ENCODE assay signal across 8 cellular contexts in genomic region chr12:16347391-16348298, GRCh38. TPM values are rescaled to one million over a fixed set of nuclear protein-coding genes. Genes with fewer than 3 reads are reported as not detected.
A peak's percentile ranks its signal among the peaks of the same experiment; 100 is the strongest.
DNase-seq lines count a peak whose midpoint lies in the region; ATAC-seq, FAIRE-seq and TF ChIP-seq lines count a peak whose summit lies in the region.

A gene with protein sequence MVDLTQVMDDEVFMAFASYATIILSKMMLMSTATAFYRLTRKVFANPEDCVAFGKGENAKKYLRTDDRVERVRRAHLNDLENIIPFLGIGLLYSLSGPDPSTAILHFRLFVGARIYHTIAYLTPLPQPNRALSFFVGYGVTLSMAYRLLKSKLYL (plus strand): TSS chr12:16347645. CDS start chr12:16354253, 6,608 bp downstream.

- BruUV-seq in K562 (replicated peaks; lab: Mats Ljungman, UMichigan), result TSS peak; percentile 57

- FAIRE-seq in K562 (lab: Jason Lieb, UNC), result no peak

- no peaks in the 10 kb centered on the region for H3K36me3 ChIP-seq in HEK293 (ENCODE audit: control insufficient read depth in 2 of 2, insufficient read depth in 1 of 2, low read length in 2 of 2)
- 0 out of 3 replicates have a peak, but pooled peaks cover 3% of the 10 kb centered on the region for H3K36me3 ChIP-seq in K562 (ENCODE audit: control insufficient read depth, insufficient read depth, low read length)
- H3K36me3 ChIP-seq in iPS-18a (ENCODE audit: control insufficient read depth, low read depth, low read length), result peaks cover 12% of the 10 kb centered on the region
- H3K36me3 ChIP-seq in gastrocnemius medialis, result no peaks in the 10 kb centered on the region

- TF ChIP-seq CTCF in HEK293 (tag by site-specific recombination; IDR thresholded peaks at IDR 0.05), result no peak
- TF ChIP-seq CTCF in K562 (IDR thresholded peaks at IDR 0.05 in 2 of 3, conservative IDR thresholded peaks at IDR 0.05 in 1 of 3; ENCODE audit: insufficient read depth in 2 of 3, low read depth in 1 of 3, low read length in 3 of 3), result no peak
- TF ChIP-seq CTCF in gastrocnemius medialis (IDR thresholded peaks at IDR 0.05 in 4 of 5, conservative IDR thresholded peaks at IDR 0.05 in 1 of 5), result no peak

- TF ChIP-seq POLR2A in K562 (conservative IDR thresholded peaks at IDR 0.05), result peak; percentile 73
- TF ChIP-seq POLR2A in gastrocnemius medialis (IDR thresholded peaks at IDR 0.05), result peak; percentile 24 to 29

- intact Hi-C loops in K562 (cut with micrococcal nuclease), result no loop called here
- intact Hi-C loops in gastrocnemius medialis (cut with DNase I; ENCODE audit: low total_unique reads), result no loop called here

- CTCF ChIA-PET in HEK293 (lab: Yijun Ruan, JAX) (interaction anchor here (0.6 to 1.0 kb wide), 2 partner anchors 13 to 25 kb away, joined by 3 to 4 read pairs; no protein-coding TSS in a partner anchor), K562 (lab: Yijun Ruan, JAX; ENCODE audit: low intra/inter-chr PET ratio) (no interaction called here)

- in situ Hi-C loops in K562 (cut with MboI), result no loop called here
- in situ Hi-C loops in gastrocnemius medialis (cut with MboI; ENCODE audit: low sequenced_read_pairs in 4 of 4), result no loop called here

- no peaks in the 10 kb centered on the region for H3K9me3 ChIP-seq in HEK293 (ENCODE audit: control insufficient read depth, insufficient read depth, low read depth, low read length)
- no peaks in the 10 kb centered on the region for H3K9me3 ChIP-seq in K562 (replicated peaks; ENCODE audit: control insufficient read depth, insufficient read depth, low read depth, low read length)
- H3K9me3 ChIP-seq in iPS-18a (ENCODE audit: control insufficient read depth, low read depth, low read length), result no peaks in the 10 kb centered on the region
- no peaks in the 10 kb centered on the region for H3K9me3 ChIP-seq in gastrocnemius medialis

- no peaks in the 10 kb centered on the region for H4K20me1 ChIP-seq in K562 (replicated peaks; ENCODE audit: control insufficient read depth, insufficient read depth, low read length)

- H3K4me2 ChIP-seq in K562 (ENCODE audit: insufficient read depth, low read length), result peak within 1 kb of the TSS; percentile 78

- H3K4me1 ChIP-seq in HEK293 (ENCODE audit: control insufficient read depth, insufficient read depth, low read length), result no peaks in the 10 kb centered on the region
- H3K4me1 ChIP-seq in K562 (replicated peaks in 1 of 2; ENCODE audit: control insufficient read depth in 2 of 2, insufficient read depth in 2 of 2, low read length in 2 of 2), result peaks cover 3 to 5% of the 10 kb centered on the region in 2 experiments; a peak in 2 of 5 replicates
- peaks cover 28% of the 10 kb centered on the region for H3K4me1 ChIP-seq in iPS-18a (ENCODE audit: control insufficient read depth, low read depth, low read length)
- no peaks in the 10 kb centered on the region for H3K4me1 ChIP-seq in gastrocnemius medialis

- H2AFZ ChIP-seq in K562 (ENCODE audit: low read depth, low read length), result peak within 1 kb of the TSS; percentile 88

- WGBS in K562 (ENCODE audit: insufficient coverage, low coverage, missing lambda C conversion rate), result 3% methylated on average over 14 of the region's 31 CpGs

- no peaks in the 10 kb centered on the region for H3K27me3 ChIP-seq in K562 (ENCODE audit: control insufficient read depth in 2 of 2, insufficient read depth in 2 of 2, low read length in 2 of 2)
- H3K27me3 ChIP-seq in iPS-18a (ENCODE audit: control insufficient read depth, insufficient read depth, low read length), result no peaks in the 10 kb centered on the region
- H3K27me3 ChIP-seq in gastrocnemius medialis, result peaks cover 0 to 5% (median 0%) of the 10 kb centered on the region in 3 donors

- no peak for TF ChIP-seq RAD21 in K562 (CRISPR knock-in tag; conservative IDR thresholded peaks at IDR 0.05 in 1 of 2, IDR thresholded peaks at IDR 0.05 in 1 of 2)

- H3K4me3 ChIP-seq in HEK293 (ENCODE audit: low read depth, low read length) (peak within 1 kb of the TSS; percentile 40), K562 (peak within 1 kb of the TSS; percentile 42), iPS-18a (ENCODE audit: low read length) (peak within 1 kb of the TSS; percentile 74), gastrocnemius medialis (peak within 1 kb of the TSS; percentile 36 to 46 (median 42))

- H3K27ac ChIP-seq in HEK293 (ENCODE audit: extremely low read depth, low read depth, low read length) (no peak within 1 kb of the TSS), K562 (ENCODE audit: extremely low read depth, low read depth, low read length) (peak within 1 kb of the TSS; percentile 81), iPS-18a (ENCODE audit: low read length) (peak within 1 kb of the TSS; percentile 78), gastrocnemius medialis (peak within 1 kb of the TSS; percentile 27 to 62 (median 50))

- no peak for TF ChIP-seq EP300 in K562 (IDR thresholded peaks at IDR 0.05; ENCODE audit: low read length)

- no peaks in the 10 kb centered on the region for H3K9me1 ChIP-seq in K562 (ENCODE audit: control insufficient read depth, insufficient read depth, low read length)

- DNase-seq in DMS79 treated with DMSO at 0.1 percent for 48 hours (lab: John Stamatoyannopoulos, UW) (peak; percentile 66), NCI-H2081 treated with DMSO at 0.1 percent for 48 hours (lab: John Stamatoyannopoulos, UW) (peak; percentile 83), K562 (ENCODE audit: extremely low read depth in 1 of 4, low spot score in 3 of 4) (peak; percentile 27 to 75 (median 38)), gastrocnemius medialis (peak; percentile 13 to 31)

- ATAC-seq in K562 (peak; percentile 94), gastrocnemius medialis (peak; percentile 25 to 34), HG03565 (IDR thresholded peaks at IDR 0.05; ENCODE audit: unreplicated experiment) (no peak)
- ATAC-seq in activated CD4-positive, CD25-positive, alpha-beta regulatory T cell treated with anti-CD3 and anti-CD28 coated beads, Interleukin-2, amount 50 U/mL, for 24 hours, result no peak

- peaks cover 27% of the 10 kb centered on the region for H3K79me2 ChIP-seq in K562 (ENCODE audit: control insufficient read depth, insufficient read depth, low read length)

- H3K9ac ChIP-seq in K562 (ENCODE audit: insufficient read depth in 1 of 2, low read depth in 2 of 2, low read length in 2 of 2), result peak within 1 kb of the TSS; percentile 80 to 89
- H3K9ac ChIP-seq in iPS-18a (ENCODE audit: low read length), result peak within 1 kb of the TSS; percentile 87

- POLR2A ChIA-PET in HEK293 (lab: Yijun Ruan, JAX) (no interaction called here), K562 (lab: Yijun Ruan, JAX) (no interaction called here)

TF ChIP-seq in HEK293, 187 proteins besides CTCF, POLR2A, EP300 and RAD21 (continues in another document):
- TF ChIP-seq, protein P1, sequence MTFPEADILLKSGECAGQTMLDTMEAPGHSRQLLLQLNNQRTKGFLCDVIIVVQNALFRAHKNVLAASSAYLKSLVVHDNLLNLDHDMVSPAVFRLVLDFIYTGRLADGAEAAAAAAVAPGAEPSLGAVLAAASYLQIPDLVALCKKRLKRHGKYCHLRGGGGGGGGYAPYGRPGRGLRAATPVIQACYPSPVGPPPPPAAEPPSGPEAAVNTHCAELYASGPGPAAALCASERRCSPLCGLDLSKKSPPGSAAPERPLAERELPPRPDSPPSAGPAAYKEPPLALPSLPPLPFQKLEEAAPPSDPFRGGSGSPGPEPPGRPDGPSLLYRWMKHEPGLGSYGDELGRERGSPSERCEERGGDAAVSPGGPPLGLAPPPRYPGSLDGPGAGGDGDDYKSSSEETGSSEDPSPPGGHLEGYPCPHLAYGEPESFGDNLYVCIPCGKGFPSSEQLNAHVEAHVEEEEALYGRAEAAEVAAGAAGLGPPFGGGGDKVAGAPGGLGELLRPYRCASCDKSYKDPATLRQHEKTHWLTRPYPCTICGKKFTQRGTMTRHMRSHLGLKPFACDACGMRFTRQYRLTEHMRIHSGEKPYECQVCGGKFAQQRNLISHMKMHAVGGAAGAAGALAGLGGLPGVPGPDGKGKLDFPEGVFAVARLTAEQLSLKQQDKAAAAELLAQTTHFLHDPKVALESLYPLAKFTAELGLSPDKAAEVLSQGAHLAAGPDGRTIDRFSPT (tag by site-specific recombination; IDR thresholded peaks at IDR 0.05), result no peak

TF ChIP-seq in K562, 482 proteins besides CTCF, POLR2A, EP300 and RAD21 (continues in another document):
- no peak for TF ChIP-seq GTF2A2 (tag; IDR thresholded peaks at IDR 0.05)
- peak; percentile 89 for TF ChIP-seq POLR2G (IDR thresholded peaks at IDR 0.05; ENCODE audit: low read depth, low read length)
- TF ChIP-seq, protein P2, sequence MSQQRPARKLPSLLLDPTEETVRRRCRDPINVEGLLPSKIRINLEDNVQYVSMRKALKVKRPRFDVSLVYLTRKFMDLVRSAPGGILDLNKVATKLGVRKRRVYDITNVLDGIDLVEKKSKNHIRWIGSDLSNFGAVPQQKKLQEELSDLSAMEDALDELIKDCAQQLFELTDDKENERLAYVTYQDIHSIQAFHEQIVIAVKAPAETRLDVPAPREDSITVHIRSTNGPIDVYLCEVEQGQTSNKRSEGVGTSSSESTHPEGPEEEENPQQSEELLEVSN (IDR thresholded peaks at IDR 0.05; ENCODE audit: borderline replicate concordance in 1 of 2, extremely low read depth in 1 of 2, insufficient read depth in 1 of 2, insufficient read length in 1 of 2, low read depth in 1 of 2, low read length in 1 of 2, poor library complexity in 1 of 2, severe bottlenecking in 1 of 2), result peak in 1 of 2 experiments; percentile 42
- TF ChIP-seq DDX20 (tag; IDR thresholded peaks at IDR 0.05; ENCODE audit: low read depth), result no peak
- no peak for TF ChIP-seq RFX1 (IDR thresholded peaks at IDR 0.05)
- no peak for TF ChIP-seq U2AF1 (optimal IDR thresholded peaks at IDR 0.05; ENCODE audit: low read depth, low read length)
- no peak for TF ChIP-seq PCBP2 (IDR thresholded peaks at IDR 0.05; ENCODE audit: low read depth, low read length, poor library complexity, severe bottlenecking)

RNA-seq across cellular contexts. Expression of the gene that starts here (rescaled TPM):
- 31.4 and 43.1 TPM in 2 replicates for total RNA-seq in K562 (2011; cell fraction: chromatin; rRNA removed; ENCODE audit: low replicate concordance)
- 38.7 and 44.2 TPM in 2 replicates for total RNA-seq in K562 (2011; cell fraction: nucleolus; rRNA removed)
- 52.0 and 58.9 TPM in 2 replicates for total RNA-seq in K562 (2011; cell fraction: nucleoplasm; rRNA removed)
- total RNA-seq in K562 (2014; rRNA removed), result 12.1 and 19.8 TPM in 2 replicates
- 44.0 and 47.6 TPM in 2 replicates for total RNA-seq in K562 (2014; rRNA removed; fragmentation: Illumina TruSeq; extraction: Trizol)
- 31.4 and 32.8 TPM in 2 replicates for total RNA-seq in K562 (2015; rRNA removed; fragmentation: Illumina TruSeq; extraction: Trizol)
- 48.0 and 54.9 TPM in 2 replicates for total RNA-seq in K562 (2021)
- polyA plus RNA-seq in K562 (2011; rRNA removed), result 73.3 and 113 TPM in 2 replicates
- 50.0 and 82.8 TPM in 2 replicates for polyA plus RNA-seq in K562 (2011; cell fraction: cytosol; rRNA removed)
- polyA plus RNA-seq in K562 (2011; cell fraction: nucleus; rRNA removed), result 37.0 and 60.4 TPM in 2 replicates
- polyA plus RNA-seq in K562 (2012), result 43.2 and 59.3 TPM in 2 replicates
- polyA plus RNA-seq in K562 (2014; fragmentation: Illumina TruSeq; extraction: Trizol), result 129 and 168 TPM in 2 replicates
- 100 to 1,000 TPM; 153 to 190 TPM for polyA plus RNA-seq in K562 (2014; fragmentation: Nextera tagmentation; extraction: Ambion mirVana)
- polyA plus RNA-seq in K562 (2014; rRNA removed), result 74.9 and 77.2 TPM in 2 replicates
- 49.0 and 56.6 TPM in 2 replicates for polyA minus RNA-seq in K562 (2011; rRNA and poly(A)+ RNA removed)
- polyA minus RNA-seq in K562 (2011; cell fraction: cytosol; rRNA and poly(A)+ RNA removed), result 30.2 and 30.9 TPM in 2 replicates
- polyA minus RNA-seq in K562 (2011; cell fraction: nucleus; rRNA and poly(A)+ RNA removed), result 6.9 and 21.2 TPM in 2 replicates
- total RNA-seq in gastrocnemius medialis, result 10 to 100 TPM; 11.8 to 29.5 (median 18.6) TPM

Comparison
In these comparisons a context has a peak if more than half of its experiments do, and no peak if none do; other contexts are left out.
1. DNase-seq: peak in every context shown above with its lines; median percentile 83 in NCI-H2081 treated with DMSO at 0.1 percent for 48 hours; 66 in DMS79 treated with DMSO at 0.1 percent for 48 hours; 38 in K562; 22 in gastrocnemius medialis.
2. ATAC-seq: peak in K562 (single experiment) and gastrocnemius medialis (2 of 2); none in activated CD4-positive, CD25-positive, alpha-beta regulatory T cell treated with anti-CD3 and anti-CD28 coated beads, Interleukin-2, amount 50 U/mL, for 24 hours (0 of 2) and HG03565 (single experiment).
3. Peak in every context shown above with its lines, with median percentiles within 50 percentile points of each other: H3K4me3 ChIP-seq.